In genomic region chr6:130632288-130632687, GRCh38 we compare ENCODE assay signal across 14 cellular contexts.
DNase-seq lines count a peak whose midpoint lies in the region; ATAC-seq and TF ChIP-seq lines count a peak whose summit lies in the region.
"Had no signal": no experiment of that assay in that cellular context is flagged by ENCODE, and none has a peak within 500 bp of the region (broad histone marks: within the 10 kb centered on the region; RNA-seq: fewer than 3 reads in every experiment).

No MANE protein-coding gene starts in this region.

- H3K27ac Mint-ChIP-seq in progenitor cell of endocrine pancreas (no peak overlapping the region), type B pancreatic cell (no peak overlapping the region)

- DNase-seq in NCI-H345 (lab: John Stamatoyannopoulos, UW): peak; percentile 76
- no peak for DNase-seq in NCI-H345 treated with DMSO at 0.1 percent for 48 hours (lab: John Stamatoyannopoulos, UW; ENCODE audit: unreplicated experiment)
- peak; percentile 71 for DNase-seq in NCI-H774 (lab: John Stamatoyannopoulos, UW)
- DNase-seq in fibroblast of peridontal ligament (ENCODE audit: extremely low read depth): peak; percentile 62
- DNase-seq in progenitor cell of endocrine pancreas (ENCODE audit: low spot score, unreplicated experiment): no peak
- DNase-seq in type B pancreatic cell (ENCODE audit: extremely low spot score, unreplicated experiment): no peak
- DNase-seq in head of caudate nucleus: no peak
- DNase-seq: colonic mucosa, hippocampal formation, KG1, NCI-H2029, SK-N-SH had no signal

- H3K27me3 Mint-ChIP-seq in progenitor cell of endocrine pancreas (no peaks in the 10 kb centered on the region), type B pancreatic cell (peaks cover 8% of the 10 kb centered on the region)

- H3K9me3 Mint-ChIP-seq in progenitor cell of endocrine pancreas (ENCODE audit: low read depth) (peaks cover 10% of the 10 kb centered on the region), type B pancreatic cell (no peaks in the 10 kb centered on the region)

- H3K4me3 Mint-ChIP-seq in progenitor cell of endocrine pancreas (ENCODE audit: low read depth) (no peak overlapping the region), type B pancreatic cell (no peak overlapping the region)

- no peaks in the 10 kb centered on the region for H3K36me3 Mint-ChIP-seq in progenitor cell of endocrine pancreas (ENCODE audit: insufficient read depth)
- H3K36me3 Mint-ChIP-seq in type B pancreatic cell: no peaks in the 10 kb centered on the region

- intact Hi-C loops in head of caudate nucleus (cut with DNase I): no loop called here

- H3K4me1 Mint-ChIP-seq in progenitor cell of endocrine pancreas (ENCODE audit: low read depth) (peaks cover 6% of the 10 kb centered on the region), type B pancreatic cell (ENCODE audit: unreplicated experiment) (peaks cover 4% of the 10 kb centered on the region)

- ATAC-seq in GM18873 (IDR thresholded peaks at IDR 0.05; ENCODE audit: low FRiP score, unreplicated experiment): no peak
- ATAC-seq: left lobe of liver had no signal

- TF ChIP-seq CTCF in progenitor cell of endocrine pancreas (IDR thresholded peaks at IDR 0.05; ENCODE audit: unreplicated experiment) (no peak), type B pancreatic cell (conservative IDR thresholded peaks at IDR 0.05) (no peak)

Comparison
In these comparisons a context has a peak if more than half of its experiments do, and no peak if none do; other contexts are left out.
1. DNase-seq: peak in NCI-H345 (single experiment), NCI-H774 (single experiment) and fibroblast of peridontal ligament (single experiment); none in NCI-H345 treated with DMSO at 0.1 percent for 48 hours (single experiment), progenitor cell of endocrine pancreas (single experiment), type B pancreatic cell (single experiment) and head of caudate nucleus (0 of 42).